Comparison of ENCODE assay signal across 13 cellular contexts in the genomic region with DNA sequence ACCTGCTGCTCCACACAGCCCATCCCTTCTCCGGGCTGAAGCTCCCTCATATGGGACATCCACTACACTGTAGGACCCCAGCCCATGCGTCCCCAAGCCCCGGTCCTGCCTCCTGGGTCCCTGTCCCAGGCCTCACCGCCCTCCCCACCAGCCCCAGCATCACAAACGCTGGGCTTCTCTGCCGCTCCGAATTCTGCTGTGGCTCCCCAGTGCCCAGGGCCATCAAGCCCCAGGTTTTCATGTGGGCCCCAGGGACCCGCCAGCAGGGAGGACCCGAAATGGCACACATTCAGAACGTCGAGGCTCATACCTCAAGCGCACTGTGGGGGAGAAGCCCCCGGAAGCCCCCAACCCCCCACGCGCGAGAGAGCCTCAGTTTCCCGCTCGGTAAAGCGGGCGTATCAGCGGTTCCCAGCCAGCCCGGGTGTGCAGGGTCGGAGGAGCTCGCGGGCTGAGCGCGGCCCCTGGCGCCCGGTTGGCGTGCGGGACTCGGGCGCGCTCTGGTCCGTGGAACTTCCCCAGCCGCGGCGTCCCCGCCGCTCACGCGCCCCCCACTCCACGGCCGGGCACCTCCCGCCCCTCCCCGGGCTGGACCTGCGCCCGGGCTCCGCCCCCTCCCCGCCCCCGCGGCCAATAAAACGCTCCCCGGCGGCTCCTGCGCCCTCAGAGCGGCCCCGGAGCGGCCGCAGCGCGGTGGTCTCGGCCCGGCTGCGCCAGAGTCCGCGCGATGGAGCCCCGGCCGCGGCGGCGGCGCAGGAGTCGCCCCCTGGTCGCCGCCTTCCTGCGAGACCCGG. TPM values are rescaled to one million over a fixed set of nuclear protein-coding genes. Genes with fewer than 3 reads are reported as not detected.
DNase-seq lines count a peak whose midpoint lies in the region; ATAC-seq, FAIRE-seq and TF ChIP-seq lines count a peak whose summit lies in the region.
"Had no signal": no experiment of that assay in that cellular context is flagged by ENCODE, and none has a peak within 500 bp of the region (broad histone marks: within the 10 kb centered on the region; RNA-seq: fewer than 3 reads in every experiment).

A gene with protein sequence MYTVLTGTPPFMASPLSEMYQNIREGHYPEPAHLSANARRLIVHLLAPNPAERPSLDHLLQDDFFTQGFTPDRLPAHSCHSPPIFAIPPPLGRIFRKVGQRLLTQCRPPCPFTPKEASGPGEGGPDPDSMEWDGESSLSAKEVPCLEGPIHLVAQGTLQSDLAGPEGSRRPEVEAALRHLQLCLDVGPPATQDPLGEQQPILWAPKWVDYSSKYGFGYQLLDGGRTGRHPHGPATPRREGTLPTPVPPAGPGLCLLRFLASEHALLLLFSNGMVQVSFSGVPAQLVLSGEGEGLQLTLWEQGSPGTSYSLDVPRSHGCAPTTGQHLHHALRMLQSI (plus strand): TSS at position 666 of the 794 bp plus-strand sequence. CDS start 2,920 bp downstream, outside the sequence.

- no peak within 1 kb of the TSS for H3K9ac ChIP-seq in HepG2 (ENCODE audit: insufficient read depth, low read depth, low read length)
- peak within 1 kb of the TSS; percentile 23 for H3K9ac ChIP-seq in neural cell (ENCODE audit: low read length)

- BruUV-seq in HepG2 (replicated peaks; lab: Mats Ljungman, UMichigan): no TSS peak

- peaks cover 27 to 57% of the 10 kb centered on the region in 2 experiments for H3K27me3 ChIP-seq in HepG2 (ENCODE audit: control insufficient read depth in 1 of 2, insufficient read depth in 2 of 2, low read length in 2 of 2)
- no peaks in the 10 kb centered on the region for H3K27me3 ChIP-seq in right lobe of liver
- peaks cover 24% of the 10 kb centered on the region for H3K27me3 ChIP-seq in neural cell (ENCODE audit: insufficient read depth, low read depth, low read length)
- H3K27me3 ChIP-seq in aorta (ENCODE audit: control insufficient read depth in 1 of 2, insufficient read depth in 2 of 2, low read length in 1 of 2): no peaks in the 10 kb centered on the region

- peaks cover 12% of the 10 kb centered on the region for H3K9me3 Mint-ChIP-seq in glutamatergic neuron (ENCODE audit: unreplicated experiment)

- TF ChIP-seq CTCF in HepG2 (CRISPR knock-in tag; IDR thresholded peaks at IDR 0.05): peak; percentile 29; the same call in 1 of the 2 replicates
- TF ChIP-seq CTCF in right lobe of liver (IDR thresholded peaks at IDR 0.05): no peak
- no peak for TF ChIP-seq CTCF in glutamatergic neuron (IDR thresholded peaks at IDR 0.05; ENCODE audit: partially characterized antibody, unreplicated experiment)
- TF ChIP-seq CTCF in neural cell (IDR thresholded peaks at IDR 0.05; ENCODE audit: poor library complexity, severe bottlenecking): no peak

- H3K36me3 ChIP-seq in HepG2 (replicated peaks in 1 of 2; ENCODE audit: control insufficient read depth in 1 of 2, insufficient read depth in 2 of 2, low read length in 2 of 2) (no peaks in the 10 kb centered on the region), right lobe of liver (no peaks in the 10 kb centered on the region), neural cell (ENCODE audit: insufficient read depth, low read length) (no peaks in the 10 kb centered on the region), aorta (ENCODE audit: control insufficient read depth in 1 of 2, insufficient read depth in 2 of 2, low read length in 1 of 2) (no peaks in the 10 kb centered on the region)

- no peaks in the 10 kb centered on the region for H3K79me2 ChIP-seq in HepG2 (ENCODE audit: insufficient read depth, low read length)
- H3K79me2 ChIP-seq in neural cell (replicated peaks; ENCODE audit: insufficient read depth, low read length): no peaks in the 10 kb centered on the region

- H3K4me3 ChIP-seq in HepG2 (replicated peaks in 1 of 3; ENCODE audit: insufficient read depth in 1 of 3, low read depth in 2 of 3, low read length in 3 of 3): peak within 1 kb of the TSS in 1 of 3 experiments; percentile 37; a peak in 1 of 6 replicates
- no peak within 1 kb of the TSS for H3K4me3 ChIP-seq in right lobe of liver
- peak within 1 kb of the TSS; percentile 59 for H3K4me3 ChIP-seq in neural cell (ENCODE audit: low read length)
- no peak within 1 kb of the TSS for H3K4me3 ChIP-seq in aorta (ENCODE audit: low read length in 2 of 2)

- H3K4me1 ChIP-seq in HepG2 (ENCODE audit: insufficient read depth, low read length) (peaks cover 20% of the 10 kb centered on the region), right lobe of liver (no peaks in the 10 kb centered on the region), aorta (ENCODE audit: control insufficient read depth in 1 of 2, insufficient read depth in 2 of 2, low read length in 2 of 2) (no peaks in the 10 kb centered on the region)

- no peak within 1 kb of the TSS for H3K27ac ChIP-seq in HepG2 (ENCODE audit: extremely low read length, insufficient read depth, low read length)
- H3K27ac ChIP-seq in right lobe of liver: no peak within 1 kb of the TSS
- no peak within 1 kb of the TSS for H3K27ac ChIP-seq in neural cell (ENCODE audit: low read length)
- no peak within 1 kb of the TSS for H3K27ac ChIP-seq in aorta (ENCODE audit: low read depth in 1 of 2, low read length in 2 of 2)

- peak within 1 kb of the TSS; percentile 36 for H3K4me2 ChIP-seq in HepG2 (ENCODE audit: low read depth, low read length)
- no peak within 1 kb of the TSS for H3K4me2 ChIP-seq in neural cell (ENCODE audit: low read length)

- TF ChIP-seq EP300 in HepG2 (IDR thresholded peaks at IDR 0.05; ENCODE audit: low read depth in 2 of 2, low read length in 2 of 2) (no peak), HepG2 (CRISPR knock-in tag; IDR thresholded peaks at IDR 0.05; ENCODE audit: borderline replicate concordance) (no peak), neural cell (conservative IDR thresholded peaks at IDR 0.05; ENCODE audit: poor library complexity, severe bottlenecking) (no peak)

- TF ChIP-seq POLR2A in HepG2 (IDR thresholded peaks at IDR 0.05; ENCODE audit: insufficient read depth in 1 of 2, low read depth in 2 of 2, low read length in 2 of 2): no peak
- no peak for TF ChIP-seq POLR2A in right lobe of liver (IDR thresholded peaks at IDR 0.05)

- ATAC-seq in HepG2 (no peak), right lobe of liver (no peak), GM19328 (IDR thresholded peaks at IDR 0.05; ENCODE audit: unreplicated experiment) (no peak), aorta (ENCODE audit: low FRiP score) (no peak)

- DNase-seq in HepG2 (ENCODE audit: low spot score): no peak
- DNase-seq in right lobe of liver: no peak
- DNase-seq in glutamatergic neuron: peak; percentile 56
- DNase-seq in AG08396 (ENCODE audit: low spot score): no peak
- no peak for DNase-seq in aorta
- no peak for DNase-seq in SKM-1 (lab: John Stamatoyannopoulos, UW; ENCODE audit: unreplicated experiment)
- DNase-seq: activated CD4-positive, CD25-positive, alpha-beta regulatory T cell treated with anti-CD3 and anti-CD28 coated beads, Interleukin-2, amount 50 U/mL, for 72 hours; AML-193; HFFc6; NCI-H187 treated with DMSO at 0.1 percent for 48 hours had no signal

- TF ChIP-seq RAD21 in HepG2 (CRISPR knock-in tag; IDR thresholded peaks at IDR 0.05) (no peak), neural cell (conservative IDR thresholded peaks at IDR 0.05) (no peak)

- H3K36me3 Mint-ChIP-seq in glutamatergic neuron (ENCODE audit: unreplicated experiment): peaks cover 7% of the 10 kb centered on the region

- H3K4me1 Mint-ChIP-seq in glutamatergic neuron (ENCODE audit: low read depth, unreplicated experiment): peaks cover 3% of the 10 kb centered on the region

- CTCF ChIA-PET in HepG2 (lab: Yijun Ruan, JAX; ENCODE audit: low intra/inter-chr PET ratio, low total read pairs): interaction anchor here (0.6 kb wide), 1 partner anchor 274 kb away, joined by 3 read pairs; no protein-coding TSS in a partner anchor

- intact Hi-C loops in HepG2 (cut with micrococcal nuclease; ENCODE audit: unreplicated experiment): no loop called here
- intact Hi-C loops in right lobe of liver (cut with DNase I): no loop called here
- intact Hi-C loops in aorta (cut with DNase I): no loop called here

- H3K27ac Mint-ChIP-seq in glutamatergic neuron (ENCODE audit: unreplicated experiment): peak within 1 kb of the TSS; percentile 41
- H3K27ac Mint-ChIP-seq: HFFc6 had no signal

- in situ Hi-C loops in HepG2 (cut with HindIII; ENCODE audit: extremely low pct_ligation_motif_present, low pct_unique_long_range_greater_than_20kb): no loop called here

- peaks cover 21% of the 10 kb centered on the region for H3K27me3 Mint-ChIP-seq in glutamatergic neuron (ENCODE audit: unreplicated experiment)

- FAIRE-seq in HepG2 (lab: Jason Lieb, UNC): no peak

- H3K4me3 Mint-ChIP-seq in glutamatergic neuron (ENCODE audit: unreplicated experiment): peak within 1 kb of the TSS; percentile 92
- H3K4me3 Mint-ChIP-seq: HFFc6 had no signal

- H3K9me3 ChIP-seq in HepG2 (ENCODE audit: low read length) (no peaks in the 10 kb centered on the region), right lobe of liver (no peaks in the 10 kb centered on the region), neural cell (ENCODE audit: low read length) (no peaks in the 10 kb centered on the region), aorta (ENCODE audit: control insufficient read depth, low read length) (no peaks in the 10 kb centered on the region)

- 16% methylated on average over 30 of the region's 79 CpGs for WGBS in HepG2 (ENCODE audit: low lambda C conversion rate)
- 35% methylated on average over 6 of the region's 79 CpGs for WGBS in right lobe of liver (ENCODE audit: insufficient coverage, low coverage, low lambda C conversion rate, missing lambda C conversion rate)
- 8 to 15% methylated on average over 43 to 79 of the region's 79 CpGs for whole genome bisulfite sequencing in aorta, 2 donors

- POLR2A ChIA-PET in HepG2 (lab: Yijun Ruan, JAX): no interaction called here

- H4K20me1 ChIP-seq in HepG2 (ENCODE audit: insufficient read depth, low read length) (no peaks in the 10 kb centered on the region), neural cell (ENCODE audit: insufficient read depth) (no peaks in the 10 kb centered on the region)

- H3F3A ChIP-seq in neural cell (ENCODE audit: insufficient read depth, low read length, poor library complexity, severe bottlenecking): no peaks in the 10 kb centered on the region

- H3K9me2 ChIP-seq in neural cell (ENCODE audit: insufficient read depth, low read length): no peaks in the 10 kb centered on the region

- H2AFZ ChIP-seq in HepG2 (ENCODE audit: low read length) (no peak within 1 kb of the TSS), neural cell (ENCODE audit: low read depth, low read length) (no peak within 1 kb of the TSS)

RNA-seq across cellular contexts. Expression of the gene that starts here (rescaled TPM):
- not detected in 2 replicates for total RNA-seq in HepG2 (2016; rRNA removed; fragmentation: Illumina TruSeq; extraction: Trizol)
- total RNA-seq in HepG2 (2016; cell fraction: cytosol; rRNA removed; fragmentation: Illumina TruSeq; extraction: Trizol; ENCODE audit: low read depth): not detected in 2 replicates
- not detected in 2 replicates for total RNA-seq in HepG2 (2016; cell fraction: insoluble cytoplasmic fraction; rRNA removed; fragmentation: Illumina TruSeq; extraction: Trizol)
- total RNA-seq in HepG2 (2016; cell fraction: membrane; rRNA removed; fragmentation: Illumina TruSeq; extraction: Trizol): not detected in 2 replicates
- total RNA-seq in HepG2 (2016; cell fraction: nucleus; rRNA removed; fragmentation: Illumina TruSeq; extraction: Trizol): not detected in 2 replicates
- polyA plus RNA-seq in HepG2 (2011; rRNA removed): not detected in 2 replicates
- polyA plus RNA-seq in HepG2 (2011; cell fraction: cytosol; rRNA removed): not detected in 2 replicates
- not detected in 2 replicates for polyA plus RNA-seq in HepG2 (2011; cell fraction: nucleus; rRNA removed)
- not detected in 2 replicates for polyA plus RNA-seq in HepG2 (2012)
- not detected in 2 replicates for polyA plus RNA-seq in HepG2 (2016; cell fraction: cytosol; fragmentation: Illumina TruSeq; extraction: Trizol; ENCODE audit: low read depth)
- not detected in 2 replicates for polyA plus RNA-seq in HepG2 (2016; cell fraction: insoluble cytoplasmic fraction; fragmentation: Illumina TruSeq; extraction: Trizol; ENCODE audit: low read depth)
- not detected in 2 replicates for polyA plus RNA-seq in HepG2 (2016; cell fraction: membrane; fragmentation: Illumina TruSeq; extraction: Trizol; ENCODE audit: low read depth)
- polyA plus RNA-seq in HepG2 (2016; cell fraction: nucleus; fragmentation: Illumina TruSeq; extraction: Trizol; ENCODE audit: insufficient read depth, low read depth): 0.21 TPM in 1 of 2 replicates, not detected in the other
- polyA minus RNA-seq in HepG2 (2011; rRNA and poly(A)+ RNA removed; ENCODE audit: low replicate concordance): not detected in 2 replicates
- polyA minus RNA-seq in HepG2 (2011; cell fraction: cytosol; rRNA and poly(A)+ RNA removed): not detected in 2 replicates
- polyA minus RNA-seq in HepG2 (2011; cell fraction: nucleus; rRNA and poly(A)+ RNA removed): not detected in 2 replicates
- not detected for total RNA-seq in right lobe of liver
- total RNA-seq in glutamatergic neuron (ENCODE audit: unreplicated experiment): 0.69 TPM
- 3.6 and 7.1 TPM in 2 replicates for polyA plus RNA-seq in neural cell
- 0.81 and 1.2 TPM in 2 replicates for polyA minus RNA-seq in neural cell
- total RNA-seq in aorta: not detected
- polyA plus RNA-seq in aorta: under 1 TPM in 1 of 2 donors, not detected in 1; 0.15 TPM
- total RNA-seq: Daoy had no signal

Comparison
In these comparisons a context has a peak if more than half of its experiments do, and no peak if none do; other contexts are left out.
1. Peak in DNase-seq in glutamatergic neuron; RNA of the gene not detected or under 1 TPM.